Comparison of ENCODE assay signal across 21 cellular contexts in genomic region chr14:104877066-104877805, GRCh38. TPM values are rescaled to one million over a fixed set of nuclear protein-coding genes. Genes with fewer than 3 reads are reported as not detected.
DNase-seq lines count a peak whose midpoint lies in the region; TF ChIP-seq lines count a peak whose summit lies in the region.
"Had no signal": no experiment of that assay in that cellular context is flagged by ENCODE, and none has a peak within 500 bp of the region (broad histone marks: within the 10 kb centered on the region; RNA-seq: fewer than 3 reads in every experiment).

No MANE protein-coding gene starts in this region.

- POLR2A ChIA-PET in HEK293 (lab: Yijun Ruan, JAX), result interaction anchor here (0.5 to 1.4 kb wide), 4 partner anchors 9 to 94 kb away, joined by 3 to 6 read pairs (median 4); partner anchors contain the start of gene CEP170B

- no peaks in the 10 kb centered on the region for H3K27me3 Mint-ChIP-seq in T-helper 2 cell treated with Interferon-gamma antibody and Interleukin-4, amounts not matched to agents 5 μg/mL and 100 μg/mL, for 36 hours (ENCODE audit: low read depth)

- H3K36me3 ChIP-seq in left ventricle myocardium inferior (peaks cover 18% of the 10 kb centered on the region), right atrium auricular region (peaks cover 5% of the 10 kb centered on the region), HEK293 (ENCODE audit: control insufficient read depth in 2 of 2, insufficient read depth in 1 of 2, low read length in 2 of 2) (peaks cover 0 to 46% of the 10 kb centered on the region in 2 experiments; a peak in 2 of 3 replicates), osteoblast (ENCODE audit: insufficient read depth, low read length) (peaks cover 10% of the 10 kb centered on the region)
- H3K36me3 ChIP-seq: SJCRH30 had no signal

- intact Hi-C loops in left ventricle myocardium inferior (cut with micrococcal nuclease), result no loop called here

- no peaks in the 10 kb centered on the region for H3K4me1 Mint-ChIP-seq in T-helper 2 cell treated with Interferon-gamma antibody and Interleukin-4, amounts not matched to agents 5 μg/mL and 100 μg/mL, for 36 hours (ENCODE audit: low read depth)

- CTCF ChIA-PET in HEK293 (lab: Yijun Ruan, JAX), result interaction anchor here (0.6 to 1.2 kb wide), 3 partner anchors 41 to 122 kb away, joined by 3 read pairs; no protein-coding TSS in a partner anchor

- H3K27me3 ChIP-seq in left ventricle myocardium inferior (ENCODE audit: low read depth), result no peaks in the 10 kb centered on the region
- H3K27me3 ChIP-seq in right atrium auricular region, result no peaks in the 10 kb centered on the region
- H3K27me3 ChIP-seq in osteoblast (ENCODE audit: insufficient read depth, low read length), result no peaks in the 10 kb centered on the region
- H3K27me3 ChIP-seq: BLaER1 treated with 17β-estradiol and CSF1 and Interleukin-3, amounts not matched to agents 10 nM and 100 nM had no signal

- no peak overlapping the region for H3K4me2 ChIP-seq in osteoblast (ENCODE audit: insufficient read depth, low read length)
- H3K4me2 ChIP-seq: A549 had no signal

- TF ChIP-seq CTCF in left ventricle myocardium inferior (IDR thresholded peaks at IDR 0.05; ENCODE audit: borderline replicate concordance), result no peak
- no peak for TF ChIP-seq CTCF in right atrium auricular region (IDR thresholded peaks at IDR 0.05)
- no peak for TF ChIP-seq CTCF in HEK293 (tag by site-specific recombination; IDR thresholded peaks at IDR 0.05)
- TF ChIP-seq CTCF in osteoblast (IDR thresholded peaks at IDR 0.05; ENCODE audit: extremely low read depth, low read depth, low read length), result no peak

- no peak overlapping the region for H3K4me3 Mint-ChIP-seq in T-helper 2 cell treated with Interferon-gamma antibody and Interleukin-4, amounts not matched to agents 5 μg/mL and 100 μg/mL, for 36 hours
- H3K4me3 Mint-ChIP-seq: CD8-positive, alpha-beta T cell had no signal

- H4K20me1 ChIP-seq in osteoblast (ENCODE audit: insufficient read depth, low read length), result peaks cover 45% of the 10 kb centered on the region

- in situ Hi-C loops in G401 (cut with HindIII; ENCODE audit: low sequenced_read_pairs), result no loop called here

- H3K4me1 ChIP-seq in left ventricle myocardium inferior (peaks cover 22% of the 10 kb centered on the region), right atrium auricular region (peaks cover 0 to 8% of the 10 kb centered on the region in 2 donors), HEK293 (ENCODE audit: control insufficient read depth, insufficient read depth, low read length) (peaks cover 7% of the 10 kb centered on the region; the same call in 1 of the 2 replicates), osteoblast (ENCODE audit: insufficient read depth, low read length) (peaks cover 7% of the 10 kb centered on the region)

- H3K9me3 ChIP-seq in left ventricle myocardium inferior (replicated peaks), result no peaks in the 10 kb centered on the region
- no peaks in the 10 kb centered on the region for H3K9me3 ChIP-seq in right atrium auricular region
- no peaks in the 10 kb centered on the region for H3K9me3 ChIP-seq in HEK293 (ENCODE audit: control insufficient read depth, insufficient read depth, low read depth, low read length)
- no peaks in the 10 kb centered on the region for H3K9me3 ChIP-seq in osteoblast (ENCODE audit: low read depth, low read length)
- H3K9me3 ChIP-seq: A549; BLaER1 treated with 17β-estradiol and CSF1 and Interleukin-3, amounts not matched to agents 10 nM and 100 nM; SJCRH30 had no signal

- no peak overlapping the region for H3K4me3 ChIP-seq in left ventricle myocardium inferior
- H3K4me3 ChIP-seq in right atrium auricular region, result no peak overlapping the region
- no peak overlapping the region for H3K4me3 ChIP-seq in HEK293 (ENCODE audit: low read depth, low read length)
- no peak overlapping the region for H3K4me3 ChIP-seq in osteoblast (ENCODE audit: insufficient read depth, low read length)
- H3K4me3 ChIP-seq: A549; BLaER1 treated with 17β-estradiol and CSF1 and Interleukin-3, amounts not matched to agents 10 nM and 100 nM; SJCRH30 had no signal

- DNase-seq in left ventricle myocardium inferior, result peak; percentile 10
- DNase-seq in right atrium auricular region (ENCODE audit: low spot score), result no peak
- peak; percentile 7 for DNase-seq in iPS-NIHi11 (ENCODE audit: low spot score)
- peak; percentile 76 for DNase-seq in osteoblast (ENCODE audit: insufficient read length, low spot score, missing footprints)
- no peak for DNase-seq in middle frontal gyrus (ENCODE audit: extremely low spot score, low spot score)
- DNase-seq in T-helper 2 cell treated with Interferon-gamma antibody and Interleukin-4, amounts not matched to agents 5 μg/mL and 100 μg/mL, for 36 hours (ENCODE audit: low spot score), result no peak
- no peak for DNase-seq in G401 (ENCODE audit: low spot score)
- DNase-seq: DMS153, GOT3, NCI-H1694, NCI-H2081 treated with DMSO at 0.1 percent for 48 hours, NCI-H2171 treated with DMSO at 0.1 percent for 48 hours, NCI-H446, PC-3, RPMI8226 had no signal

- H3K27ac ChIP-seq in left ventricle myocardium inferior (replicated peaks) (no peak overlapping the region), right atrium auricular region (no peak overlapping the region), HEK293 (ENCODE audit: extremely low read depth, low read depth, low read length) (no peak overlapping the region), osteoblast (ENCODE audit: low read depth, low read length) (no peak overlapping the region)
- H3K27ac ChIP-seq: A549; BLaER1 treated with 17β-estradiol and CSF1 and Interleukin-3, amounts not matched to agents 10 nM and 100 nM; SJCRH30 had no signal

- no peaks in the 10 kb centered on the region for H3K9me3 Mint-ChIP-seq in T-helper 2 cell treated with Interferon-gamma antibody and Interleukin-4, amounts not matched to agents 5 μg/mL and 100 μg/mL, for 36 hours
- H3K9me3 Mint-ChIP-seq: CD8-positive, alpha-beta T cell had no signal

- no peaks in the 10 kb centered on the region for H3K36me3 Mint-ChIP-seq in T-helper 2 cell treated with Interferon-gamma antibody and Interleukin-4, amounts not matched to agents 5 μg/mL and 100 μg/mL, for 36 hours (ENCODE audit: low read depth)
- H3K36me3 Mint-ChIP-seq: CD8-positive, alpha-beta T cell had no signal

- H2AFZ ChIP-seq in osteoblast (ENCODE audit: low read length), result no peak overlapping the region

- H3K79me2 ChIP-seq in osteoblast (ENCODE audit: insufficient read depth, low read length), result peaks cover 40% of the 10 kb centered on the region

- no peak overlapping the region for H3K27ac Mint-ChIP-seq in T-helper 2 cell treated with Interferon-gamma antibody and Interleukin-4, amounts not matched to agents 5 μg/mL and 100 μg/mL, for 36 hours
- H3K27ac Mint-ChIP-seq: CD8-positive, alpha-beta T cell had no signal

TF ChIP-seq in HEK293, 187 proteins besides CTCF, POLR2A, EP300 and RAD21:
- TF ChIP-seq ZNF692 (tag by site-specific recombination; IDR thresholded peaks at IDR 0.05), result 0 out of 2 replicates have a peak, but pooled peaks have one; percentile 22
- TF ChIP-seq ZNF10 (tag by site-specific recombination; IDR thresholded peaks at IDR 0.05), result no peak
TF ChIP-seq in HEK293: peak in this region for 1.

RNA-seq across cellular contexts. Expression of gene CEP170B, which starts 12.2 kb away (rescaled TPM):
- total RNA-seq in left ventricle myocardium inferior (11.7 TPM), right atrium auricular region (10 to 100 TPM in 1 of 2 donors, 1 to 10 TPM in 1; 7.9 to 15.1 TPM), osteoblast (17.1 and 21.0 TPM in 2 replicates)
- 10.6 and 14.4 TPM in 2 replicates for total RNA-seq in G401 (2014; rRNA removed; shearing (Covaris generic))

RNA-seq across cellular contexts. Expression of gene PLD4, which starts 47.4 kb away (rescaled TPM):
- total RNA-seq in left ventricle myocardium inferior (0.44 TPM), right atrium auricular region (under 1 TPM in 1 of 2 donors, not detected in 1; 0.08 TPM), osteoblast (not detected in 2 replicates)
- total RNA-seq in G401 (2014; rRNA removed; shearing (Covaris generic)), result not detected in 2 replicates
- total RNA-seq: MCF 10A, SJCRH30 had no signal

Comparison
In these comparisons a context has a peak if more than half of its experiments do, and no peak if none do; other contexts are left out.
1. DNase-seq: peak in left ventricle myocardium inferior (single experiment), iPS-NIHi11 (single experiment) and osteoblast (single experiment); none in right atrium auricular region (single experiment), middle frontal gyrus (single experiment), T-helper 2 cell treated with Interferon-gamma antibody and Interleukin-4, amounts not matched to agents 5 μg/mL and 100 μg/mL, for 36 hours (single experiment) and G401 (single experiment).